In genomic region chr4:151324124-151324448, GRCh38 we compare ENCODE assay signal across 8 cellular contexts. TPM values are rescaled to one million over a fixed set of nuclear protein-coding genes. Genes with fewer than 3 reads are reported as not detected.
DNase-seq lines count a peak whose midpoint lies in the region; ATAC-seq and TF ChIP-seq lines count a peak whose summit lies in the region.

No MANE protein-coding gene starts in this region.

- no CpG with 5 or more reads among the region's 4 CpGs for WGBS in neuronal stem cell (ENCODE audit: extremely low coverage in 2 of 2, insufficient read length in 2 of 2, insufficient replicate concordance in 1 of 2), 2 donors

- no peak overlapping the region for H3K4ac ChIP-seq in neuronal stem cell (ENCODE audit: low read length)

- ATAC-seq in HG02852 (IDR thresholded peaks at IDR 0.05; ENCODE audit: unreplicated experiment) (no peak), HG03354 (IDR thresholded peaks at IDR 0.05; ENCODE audit: poor library complexity, severe bottlenecking, unreplicated experiment) (no peak)

- H4K91ac ChIP-seq in neuronal stem cell (ENCODE audit: low read depth, low read length, poor library complexity) = no peak overlapping the region

- H3K18ac ChIP-seq in neuronal stem cell (ENCODE audit: low read length) = no peak overlapping the region

- H3K4me3 ChIP-seq in AG10803 (ENCODE audit: low read length) (peak overlapping the region; percentile 73), fibroblast of mammary gland (ENCODE audit: control insufficient read depth, low read depth, low read length) (peak overlapping the region; percentile 73), neuronal stem cell (ENCODE audit: low read length in 2 of 2) (peak overlapping the region in 1 of 2 donors; percentile 84)

- H2BK15ac ChIP-seq in neuronal stem cell (ENCODE audit: low read length) = no peak overlapping the region

- H2AFZ ChIP-seq in neuronal stem cell (ENCODE audit: low read length) = peak overlapping the region; percentile 98

- H3K36me3 ChIP-seq in neuronal stem cell (replicated peaks in 1 of 2; ENCODE audit: control insufficient read depth in 2 of 2, insufficient read depth in 2 of 2, low read length in 2 of 2) = peaks cover 0 to 11% of the 10 kb centered on the region in 2 donors

- POLR2A ChIA-PET in RWPE1 (lab: Yijun Ruan, JAX; ENCODE audit: low non-redundant PET) = no interaction called here

- H3K27me3 ChIP-seq in neuronal stem cell (ENCODE audit: control insufficient read depth in 3 of 3, insufficient read depth in 3 of 3, low read depth in 1 of 3, low read length in 3 of 3) = no peaks in the 10 kb centered on the region

- no peak overlapping the region for H2AK5ac ChIP-seq in neuronal stem cell (ENCODE audit: low read depth, low read length)

- H2BK5ac ChIP-seq in neuronal stem cell (ENCODE audit: low read length) = no peak overlapping the region

- no peak overlapping the region for H3K4me2 ChIP-seq in neuronal stem cell (ENCODE audit: insufficient read depth, low read length, poor library complexity, severe bottlenecking)

- TF ChIP-seq CTCF in AG10803 (conservative IDR thresholded peaks at IDR 0.05; ENCODE audit: low read length) (no peak), RWPE1 (conservative IDR thresholded peaks at IDR 0.05; ENCODE audit: low read depth) (no peak), fibroblast of mammary gland (conservative IDR thresholded peaks at IDR 0.05; ENCODE audit: control insufficient read depth, insufficient read depth, low read depth, low read length) (no peak)

- no peak overlapping the region for H3K14ac ChIP-seq in neuronal stem cell (ENCODE audit: low read length)

- no peak overlapping the region for H3K9ac ChIP-seq in neuronal stem cell (ENCODE audit: low read depth, low read length, poor library complexity)

- H2BK120ac ChIP-seq in neuronal stem cell (ENCODE audit: low read depth, low read length) = no peak overlapping the region

- H3K79me1 ChIP-seq in neuronal stem cell (ENCODE audit: low read depth, low read length) = peaks cover 2% of the 10 kb centered on the region

- H3K4me1 ChIP-seq in neuronal stem cell (ENCODE audit: control insufficient read depth in 2 of 2, insufficient read depth in 1 of 2, low read depth in 1 of 2, low read length in 2 of 2) = peaks cover 2 to 8% of the 10 kb centered on the region in 2 donors

- H3K23ac ChIP-seq in neuronal stem cell (ENCODE audit: low read depth, low read length, poor library complexity) = no peak overlapping the region

- no peak for DNase-seq in AG10803 (ENCODE audit: low read depth)
- no peak for DNase-seq in RWPE1 (ENCODE audit: low spot score)
- no peak for DNase-seq in fibroblast of mammary gland (ENCODE audit: low read depth)
- DNase-seq in neuronal stem cell (ENCODE audit: low spot score) = no peak
- no peak for DNase-seq in putamen (ENCODE audit: low spot score)
- DNase-seq in epidermal melanocyte (ENCODE audit: insufficient read length, low spot score) = no peak

- CTCF ChIA-PET in RWPE1 (lab: Yijun Ruan, JAX) = no interaction called here

- no peak overlapping the region for H4K8ac ChIP-seq in neuronal stem cell (ENCODE audit: low read depth, low read length)

- H3K27ac ChIP-seq in RWPE1 (peak overlapping the region; percentile 93), neuronal stem cell (replicated peaks; ENCODE audit: low read length) (peak overlapping the region; percentile 24)

- no peak overlapping the region for H2BK12ac ChIP-seq in neuronal stem cell (ENCODE audit: low read length)

- H3K9me3 ChIP-seq in neuronal stem cell (replicated peaks in 1 of 2; ENCODE audit: control insufficient read depth in 2 of 2, insufficient read depth in 1 of 2, low read depth in 1 of 2, low read length in 2 of 2) = no peaks in the 10 kb centered on the region

RNA-seq across cellular contexts. Expression of gene SH3D19, which starts 1.3 kb away (rescaled TPM):
- polyA plus RNA-seq in neuronal stem cell (2013, experiment 1 of 2) = 10.7 TPM
- 11.0 TPM for polyA plus RNA-seq in neuronal stem cell (2013, experiment 2 of 2)

RNA-seq across cellular contexts. Expression of gene PRSS48, which starts 47.1 kb away (rescaled TPM):
- polyA plus RNA-seq in neuronal stem cell (2013, experiment 1 of 2) = not detected
- polyA plus RNA-seq in neuronal stem cell (2013, experiment 2 of 2) = not detected
